12 cellular contexts compared by ENCODE assay signal in the genomic region with DNA sequence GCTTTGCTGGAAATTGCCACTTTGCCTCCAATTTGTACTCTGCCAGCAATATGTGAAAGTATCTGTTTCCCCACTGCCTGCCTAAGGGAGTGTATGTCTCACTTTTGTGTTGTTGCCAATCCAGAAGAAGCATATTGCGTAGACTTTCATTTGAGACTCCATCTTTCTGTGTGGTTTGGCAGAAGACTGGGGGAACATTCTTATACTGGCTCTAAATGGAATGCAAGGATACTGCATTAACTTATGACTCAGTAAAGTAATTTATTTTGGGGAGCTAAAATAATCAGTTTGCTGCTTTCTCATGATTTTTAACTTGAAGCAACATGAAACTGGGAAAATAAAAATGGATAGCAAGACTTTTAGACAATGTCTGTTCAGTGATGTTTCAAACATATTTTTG.
DNase-seq lines count a peak whose midpoint lies in the region; ATAC-seq and TF ChIP-seq lines count a peak whose summit lies in the region.
"Had no signal": no experiment of that assay in that cellular context is flagged by ENCODE, and none has a peak within 500 bp of the region (broad histone marks: within the 10 kb centered on the region; RNA-seq: fewer than 3 reads in every experiment).

No MANE protein-coding gene starts in this region.

- ATAC-seq in foreskin keratinocyte (peak; percentile 39), HG03469 (IDR thresholded peaks at IDR 0.05; ENCODE audit: unreplicated experiment) (no peak), GM21786 (IDR thresholded peaks at IDR 0.05; ENCODE audit: unreplicated experiment) (no peak)

- H3K27ac ChIP-seq in angular gyrus (ENCODE audit: low read depth, low read length), result peak overlapping the region; percentile 76
- H3K27ac ChIP-seq in foreskin keratinocyte, result peak overlapping the region; percentile 85
- peak overlapping the region in 4 of 5 donors; percentile 56 to 83 (median 76) for H3K27ac ChIP-seq in stomach

- 60 to 83% (median 71%) methylated on average over 1 of the region's 1 CpG for WGBS in stomach, 5 donors

- DNase-seq in GM04503 (ENCODE audit: low read depth), result peak; percentile 99
- DNase-seq in foreskin keratinocyte, result peak; percentile 80 to 90
- DNase-seq in stomach, result no peak
- no peak for DNase-seq in NOMO-1 treated with DMSO at 0.1 percent for 48 hours (lab: John Stamatoyannopoulos, UW; ENCODE audit: unreplicated experiment)
- DNase-seq in NCI-H1105 treated with DMSO at 0.1 percent for 48 hours (lab: John Stamatoyannopoulos, UW), result no peak
- DNase-seq: activated CD4-positive, CD25-positive, alpha-beta regulatory T cell; endodermal cell; GDM1; NCI-H1694 had no signal

- TF ChIP-seq CTCF in foreskin keratinocyte (conservative IDR thresholded peaks at IDR 0.05), result no peak
- TF ChIP-seq CTCF in stomach (IDR thresholded peaks at IDR 0.05), result no peak

- H3K4me3 ChIP-seq in stomach, result no peak overlapping the region

- H3K27me3 ChIP-seq in foreskin keratinocyte (no peaks in the 10 kb centered on the region), stomach (peaks cover 0 to 10% (median 0%) of the 10 kb centered on the region in 3 donors)

- no peak for TF ChIP-seq EP300 in stomach (IDR thresholded peaks at IDR 0.05)

- no peak for TF ChIP-seq POLR2A in stomach (IDR thresholded peaks at IDR 0.05)

- H3K9me3 ChIP-seq in stomach, result no peaks in the 10 kb centered on the region

- intact Hi-C loops in stomach (cut with DNase I; ENCODE audit: low total_unique reads), result no loop called here

- H3K4me1 ChIP-seq in foreskin keratinocyte, result peaks cover 17% of the 10 kb centered on the region
- peaks cover 14 to 41% (median 19%) of the 10 kb centered on the region in 4 donors for H3K4me1 ChIP-seq in stomach

- H3K36me3 ChIP-seq in stomach, result no peaks in the 10 kb centered on the region

Comparison
In these comparisons a context has a peak if more than half of its experiments do, and no peak if none do; other contexts are left out.
1. DNase-seq: peak in GM04503 (single experiment) and foreskin keratinocyte (2 of 2); none in stomach (single experiment), NOMO-1 treated with DMSO at 0.1 percent for 48 hours (single experiment) and NCI-H1105 treated with DMSO at 0.1 percent for 48 hours (single experiment).
2. Peak in every context shown above with its lines, with median percentiles within 50 percentile points of each other: H3K27ac ChIP-seq.